Comparison of ENCODE assay signal across 14 cellular contexts in the genomic region with DNA sequence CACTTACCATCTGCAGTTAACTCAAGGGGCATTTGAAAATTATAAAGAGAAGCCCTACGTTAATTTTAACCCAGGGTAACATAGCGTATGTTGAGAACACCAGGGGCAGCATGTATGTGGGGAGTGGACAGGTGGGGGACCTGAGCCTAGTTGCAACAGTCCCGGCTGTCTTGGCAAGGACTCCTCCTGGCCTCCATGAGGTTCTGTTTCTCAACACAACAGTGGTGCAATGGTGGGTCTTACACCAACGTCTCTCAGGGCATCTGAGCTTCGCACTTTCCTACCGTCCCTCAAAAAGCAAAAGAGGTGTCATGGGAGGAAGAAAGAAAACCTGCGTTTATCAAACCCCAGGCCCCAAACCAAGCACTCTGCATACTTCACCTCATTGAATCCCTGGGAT. TPM values are rescaled to one million over a fixed set of nuclear protein-coding genes. Genes with fewer than 3 reads are reported as not detected.
DNase-seq lines count a peak whose midpoint lies in the region; ATAC-seq and TF ChIP-seq lines count a peak whose summit lies in the region.
"Had no signal": no experiment of that assay in that cellular context is flagged by ENCODE, and none has a peak within 500 bp of the region (broad histone marks: within the 10 kb centered on the region; RNA-seq: fewer than 3 reads in every experiment).

No MANE protein-coding gene starts in this region.

- H3K4me2 ChIP-seq in IMR-90 (ENCODE audit: low read depth, low read length), result no peak overlapping the region

- peak overlapping the region; percentile 69; the same call in 2 of the 3 replicates for H2BK15ac ChIP-seq in IMR-90 (ENCODE audit: low read depth, low read length)

- no peak overlapping the region for H3K56ac ChIP-seq in IMR-90 (ENCODE audit: extremely low read depth, insufficient read depth, low read length)

- H3K23ac ChIP-seq in IMR-90 (ENCODE audit: low read depth, low read length), result no peak overlapping the region

- H3K4ac ChIP-seq in IMR-90 (ENCODE audit: low read depth, low read length), result peak overlapping the region; percentile 99; the same call in 1 of the 2 replicates

- CTCF ChIA-PET in IMR-90 (lab: Yijun Ruan, JAX), result interaction anchor here (1.2 kb wide), 1 partner anchor 74 kb away, joined by 3 read pairs; no protein-coding TSS in a partner anchor

- no peak for TF ChIP-seq CTCF in IMR-90 (conservative IDR thresholded peaks at IDR 0.05; ENCODE audit: low read depth, low read length)
- TF ChIP-seq CTCF in psoas muscle (IDR thresholded peaks at IDR 0.05), result no peak
- TF ChIP-seq CTCF in stomach (IDR thresholded peaks at IDR 0.05), result no peak
- TF ChIP-seq CTCF in coronary artery (IDR thresholded peaks at IDR 0.05), result no peak

- no peak overlapping the region for H2BK5ac ChIP-seq in IMR-90 (ENCODE audit: low read depth, low read length, poor library complexity, severe bottlenecking)

- H3K4me3 Mint-ChIP-seq in activated T-cell treated with anti-CD3 and anti-CD28 coated beads, Interleukin-2, amount 50 U/mL, for 24 hours, result no peak overlapping the region
- H3K4me3 Mint-ChIP-seq: CD4-positive, alpha-beta T cell had no signal

- no peaks in the 10 kb centered on the region for H3K27me3 ChIP-seq in IMR-90 (ENCODE audit: control insufficient read depth, insufficient read depth, low read length)
- no peaks in the 10 kb centered on the region for H3K27me3 ChIP-seq in psoas muscle (ENCODE audit: insufficient read depth in 3 of 3, low read length in 2 of 3)
- H3K27me3 ChIP-seq in stomach, result no peaks in the 10 kb centered on the region
- H3K27me3 ChIP-seq: BLaER1 treated with 17β-estradiol and CSF1 and Interleukin-3, amounts not matched to agents 10 nM and 100 nM had no signal

- no peaks in the 10 kb centered on the region for H3K36me3 ChIP-seq in IMR-90 (ENCODE audit: control insufficient read depth, insufficient read depth, low read length)
- H3K36me3 ChIP-seq in psoas muscle (ENCODE audit: insufficient read depth in 1 of 2, low read depth in 1 of 2), result no peaks in the 10 kb centered on the region
- no peaks in the 10 kb centered on the region for H3K36me3 ChIP-seq in stomach
- H3K36me3 ChIP-seq: HAP-1 had no signal

- no peak overlapping the region for H3K14ac ChIP-seq in IMR-90 (replicated peaks; ENCODE audit: low read depth, low read length)

- H4K91ac ChIP-seq in IMR-90 (ENCODE audit: insufficient read depth, low read depth, low read length), result peak overlapping the region; percentile 19; the same call in 1 of the 2 replicates

- 0 out of 2 replicates have a peak, but pooled peaks cover 4% of the 10 kb centered on the region for H4K20me1 ChIP-seq in IMR-90 (ENCODE audit: insufficient read depth, low read length)
- H4K20me1 ChIP-seq: BLaER1 treated with 17β-estradiol and CSF1 and Interleukin-3, amounts not matched to agents 10 nM and 100 nM had no signal

- dilution Hi-C loops in IMR-90 (cut with HindIII; ENCODE audit: low sequenced_read_pairs, unreplicated experiment), result no loop called here

- in situ Hi-C loops in IMR-90 (cut with MboI; ENCODE audit: low sequenced_read_pairs), result no loop called here

- 0 out of 4 replicates have a peak overlapping the region, but pooled peaks of 1 of the 2 experiments have one; percentile 2 for H4K8ac ChIP-seq in IMR-90 (ENCODE audit: low read depth in 2 of 2, low read length in 2 of 2)

- no peak overlapping the region for H3K18ac ChIP-seq in IMR-90 (ENCODE audit: low read depth, low read length)

- H3K27ac ChIP-seq in IMR-90 (ENCODE audit: insufficient read depth, low read length) (no peak overlapping the region), psoas muscle (no peak overlapping the region), stomach (no peak overlapping the region), coronary artery (no peak overlapping the region)

- peak overlapping the region; percentile 53; the same call in 1 of the 2 replicates for H2AK5ac ChIP-seq in IMR-90 (ENCODE audit: low read depth, low read length)

- WGBS in IMR-90 (ENCODE audit: extremely low coverage in 2 of 2, insufficient read length in 1 of 2), 2 experiments, result 100% methylated on average over 1 of the region's 7 CpGs; no CpG with 5 or more reads in 1 of the 2 experiments
- WGBS in psoas muscle, 3 donors, result 72 to 85% (median 76%) methylated on average over 7 of the region's 7 CpGs
- 86 to 95% (median 91%) methylated on average over 7 of the region's 7 CpGs for WGBS in stomach, 5 donors

- DNase-seq in AML-193 (lab: John Stamatoyannopoulos, UW), result peak; percentile 9 to 26
- DNase-seq in IMR-90, result no peak
- no peak for DNase-seq in left lobe of liver (ENCODE audit: low spot score)
- peak; percentile 14 to 38 for DNase-seq in psoas muscle
- no peak for DNase-seq in stomach
- DNase-seq in activated T-cell treated with anti-CD3 and anti-CD28 coated beads, Interleukin-2, amount 50 U/mL, for 24 hours, result no peak
- no peak for DNase-seq in COR-L47 (lab: John Stamatoyannopoulos, UW)
- DNase-seq in coronary artery (ENCODE audit: low spot score), result no peak
- DNase-seq: 8988T; CD4-positive, alpha-beta T cell; DMS79 had no signal

- no peak overlapping the region for H2AK9ac ChIP-seq in IMR-90 (replicated peaks; ENCODE audit: low read depth, low read length, poor library complexity)

- H2AFZ ChIP-seq in IMR-90 (replicated peaks; ENCODE audit: low read length, poor library complexity), result no peak overlapping the region

- no peak overlapping the region for H3K9ac ChIP-seq in IMR-90 (ENCODE audit: low read depth, low read length)
- H3K9ac ChIP-seq: BLaER1 treated with 17β-estradiol and CSF1 and Interleukin-3, amounts not matched to agents 10 nM and 100 nM had no signal

- peaks cover 15% of the 10 kb centered on the region for H3K9me3 Mint-ChIP-seq in activated T-cell treated with anti-CD3 and anti-CD28 coated beads, Interleukin-2, amount 50 U/mL, for 24 hours

- POLR2A ChIA-PET in IMR-90 (lab: Charles Lee; ENCODE audit: unreplicated experiment), result no interaction called here

- no peak overlapping the region for H4K5ac ChIP-seq in IMR-90 (ENCODE audit: low read depth, low read length)

- H2BK120ac ChIP-seq in IMR-90 (ENCODE audit: low read depth, low read length), result peak overlapping the region; percentile 61

- H3K4me3 ChIP-seq in IMR-90 (ENCODE audit: insufficient read depth, low read depth, low read length) (no peak overlapping the region), psoas muscle (no peak overlapping the region), stomach (no peak overlapping the region), coronary artery (no peak overlapping the region)
- H3K4me3 ChIP-seq: BLaER1 treated with 17β-estradiol and CSF1 and Interleukin-3, amounts not matched to agents 10 nM and 100 nM; HAP-1 had no signal

- no peak for TF ChIP-seq RAD21 in IMR-90 (IDR thresholded peaks at IDR 0.05; ENCODE audit: low read length)

- H3K79me1 ChIP-seq in IMR-90 (ENCODE audit: low read depth in 1 of 2, low read length in 2 of 2), result peaks cover 56 to 86% of the 10 kb centered on the region in 2 experiments

- H3K9me1 ChIP-seq in IMR-90 (ENCODE audit: insufficient read depth, low read length), result peaks cover 49% of the 10 kb centered on the region

- no peak overlapping the region for H3K27ac Mint-ChIP-seq in activated T-cell treated with anti-CD3 and anti-CD28 coated beads, Interleukin-2, amount 50 U/mL, for 24 hours
- H3K27ac Mint-ChIP-seq: CD4-positive, alpha-beta T cell had no signal

- no peak for TF ChIP-seq POLR2A in IMR-90 (IDR thresholded peaks at IDR 0.05; ENCODE audit: low read depth, low read length)
- TF ChIP-seq POLR2A in stomach (IDR thresholded peaks at IDR 0.05), result no peak

- peaks cover 3% of the 10 kb centered on the region for H3K4me1 Mint-ChIP-seq in activated T-cell treated with anti-CD3 and anti-CD28 coated beads, Interleukin-2, amount 50 U/mL, for 24 hours (ENCODE audit: low read depth)

- no TSS peak for BruUV-seq in IMR-90 (replicated peaks; lab: Mats Ljungman, UMichigan)

- intact Hi-C loops in IMR-90 (cut with micrococcal nuclease) (no loop called here), psoas muscle (cut with DNase I) (no loop called here), stomach (cut with DNase I; ENCODE audit: low total_unique reads) (no loop called here)

- H2BK20ac ChIP-seq in IMR-90 (ENCODE audit: low read depth, low read length), result peak overlapping the region; percentile 94; the same call in 1 of the 2 replicates

- H3K9me3 ChIP-seq in IMR-90 (ENCODE audit: control insufficient read depth, insufficient read depth, low read length) (no peaks in the 10 kb centered on the region), psoas muscle (no peaks in the 10 kb centered on the region), stomach (peaks cover 0 to 8% (median 7%) of the 10 kb centered on the region in 4 donors)
- H3K9me3 ChIP-seq: HAP-1 had no signal

- H3K4me1 ChIP-seq in IMR-90 (ENCODE audit: control insufficient read depth, insufficient read depth, low read length) (peaks cover 37% of the 10 kb centered on the region), psoas muscle (peaks cover 69% of the 10 kb centered on the region), stomach (peaks cover 13 to 47% (median 19%) of the 10 kb centered on the region in 4 donors)
- H3K4me1 ChIP-seq: HAP-1 had no signal

- no peak for TF ChIP-seq EP300 in stomach (IDR thresholded peaks at IDR 0.05)

- no peak for ATAC-seq in IMR-90 (ENCODE audit: low read depth)
- peak; percentile 13 for ATAC-seq in left lobe of liver
- ATAC-seq in psoas muscle, result peak in 1 of 4 donors; percentile 47

- H3K36me3 Mint-ChIP-seq in activated T-cell treated with anti-CD3 and anti-CD28 coated beads, Interleukin-2, amount 50 U/mL, for 24 hours (ENCODE audit: low read depth), result no peaks in the 10 kb centered on the region

- peaks cover 4% of the 10 kb centered on the region for H3K27me3 Mint-ChIP-seq in activated T-cell treated with anti-CD3 and anti-CD28 coated beads, Interleukin-2, amount 50 U/mL, for 24 hours
- H3K27me3 Mint-ChIP-seq: CD4-positive, alpha-beta T cell had no signal

TF ChIP-seq in IMR-90, 13 proteins besides CTCF, POLR2A, EP300 and RAD21 (continues in another document):
- TF ChIP-seq RFX5 (IDR thresholded peaks at IDR 0.05; ENCODE audit: low read depth, low read length) (no peak), BHLHE40 (IDR thresholded peaks at IDR 0.05; ENCODE audit: low read depth, low read length) (no peak), MXI1 (IDR thresholded peaks at IDR 0.05; ENCODE audit: borderline replicate concordance, low read depth, low read length) (no peak), SMC3 (IDR thresholded peaks at IDR 0.05; ENCODE audit: low read depth, low read length) (no peak), CEBPB (IDR thresholded peaks at IDR 0.05; ENCODE audit: low read depth, low read length) (no peak)

RNA-seq across cellular contexts. Expression of gene MGLL, which starts 50.6 kb away (rescaled TPM):
- total RNA-seq in IMR-90 (2012; rRNA removed) (23.6 and 23.7 TPM in 2 replicates), left lobe of liver (139 TPM), psoas muscle (10 to 100 TPM; 53.7 to 85.6 (median 63.2) TPM), stomach (100 to 1,000 TPM in 1 of 5 donors, 10 to 100 TPM in 4; 10.5 to 118 (median 55.1) TPM)
- polyA plus RNA-seq in IMR-90 (2012; rRNA removed) (59.9 and 60.6 TPM in 2 replicates), psoas muscle (10 to 100 TPM; 32.8 to 64.9 (median 47.5) TPM), stomach (10 to 100 TPM; 17.3 to 50.9 (median 25.0) TPM)
- 33.0 and 76.1 TPM in 2 replicates for polyA plus RNA-seq in IMR-90 (2012; cell fraction: cytosol; rRNA removed)
- polyA plus RNA-seq in IMR-90 (2012; cell fraction: nucleus; rRNA removed; ENCODE audit: low replicate concordance), result 37.3 and 45.7 TPM in 2 replicates
- total RNA-seq: G401 had no signal

Comparison
In these comparisons a context has a peak if more than half of its experiments do, and no peak if none do; other contexts are left out.
1. DNase-seq: peak in AML-193 (2 of 2) and psoas muscle (2 of 2); none in IMR-90 (single experiment), left lobe of liver (single experiment), stomach (single experiment), activated T-cell treated with anti-CD3 and anti-CD28 coated beads, Interleukin-2, amount 50 U/mL, for 24 hours (single experiment), COR-L47 (single experiment) and coronary artery (single experiment).